27 cellular contexts compared by ENCODE assay signal in the genomic region with DNA sequence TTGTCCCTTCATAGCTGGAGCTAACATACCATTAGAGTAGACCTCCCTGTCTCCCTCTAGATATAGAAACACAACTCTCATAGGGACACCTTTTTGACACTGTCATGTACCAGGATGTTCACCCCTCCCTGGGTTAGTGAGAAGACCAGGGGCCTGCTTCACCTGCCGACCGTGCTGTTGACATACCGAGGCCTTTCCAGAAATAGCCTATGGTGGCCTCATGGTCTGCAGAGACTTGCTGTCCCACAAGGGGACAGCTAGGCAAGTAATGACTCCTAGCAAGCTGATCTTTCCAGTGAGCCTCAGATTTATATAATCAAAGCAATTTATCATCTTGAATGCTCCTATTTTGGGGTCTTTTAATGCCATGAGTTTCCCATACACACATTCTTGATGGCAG.
"Had no signal": no experiment of that assay in that cellular context is flagged by ENCODE, and none has a peak within 500 bp of the region (broad histone marks: within the 10 kb centered on the region; RNA-seq: fewer than 3 reads in every experiment).

No MANE protein-coding gene starts in this region.

- H3K36me3 ChIP-seq: adrenal gland, SJSA1 had no signal

- ATAC-seq: activated CD8-positive, alpha-beta T cell treated with anti-CD3 and anti-CD28 coated beads, Interleukin-2, amount 10 ng/mL, durations not matched to agents 7 days and 5 days; Panc1; WTC11 had no signal

- H3K9me3 ChIP-seq: adrenal gland had no signal

- H3K27me3 ChIP-seq: adrenal gland, SJSA1 had no signal

- DNase-seq: activated CD4-positive, alpha-beta T cell treated with anti-CD3 and anti-CD28 coated beads for 48 hours; activated CD4-positive, alpha-beta T cell treated with anti-CD3 and anti-CD28 coated beads, Interleukin-2, amount 50 U/mL, for 4 hours; activated CD4-positive, CD25-positive, alpha-beta regulatory T cell treated with anti-CD3 and anti-CD28 coated beads, Interleukin-2, amount 50 U/mL, for 72 hours; activated CD8-positive, alpha-beta memory T cell treated with anti-CD3 and anti-CD28 coated beads, Interleukin-2, amount 50 U/mL, for 48 hours; activated CD8-positive, alpha-beta T cell treated with anti-CD3 and anti-CD28 coated beads, Interleukin-2, amount 10 ng/mL, durations not matched to agents 7 days and 5 days; activated naive CD4-positive, alpha-beta T cell treated with anti-CD3 and anti-CD28 coated beads, Interleukin-2, amount 50 U/mL, for 16 hours; activated naive CD8-positive, alpha-beta T cell treated with anti-CD3 and anti-CD28 coated beads, Interleukin-2, amount 10 ng/mL, durations not matched to agents 7 days and 5 days; activated T-cell treated with anti-CD3 and anti-CD28 coated beads, Interleukin-2, amount 50 U/mL, for 1 hour; adrenal gland; anterior cingulate cortex; central memory CD4-positive, alpha-beta T cell; NCI-H1092; NCI-H1417 treated with DMSO at 0.1 percent for 48 hours; NCI-H1694; NCI-H2029; NCI-H2107; NCI-H345; NCI-H510A; NCI-H526 treated with DMSO at 0.1 percent for 48 hours; NK-92 treated with Interleukin-12 subunit alpha and Interleukin-12 subunit beta, amount 100 ng/mL, for 24 hours; OCI-M1; RPMI8226; SHP77 had no signal

- H3K27ac ChIP-seq: adrenal gland, KMS-11, SJSA1 had no signal

- H3K4me1 ChIP-seq: adrenal gland, SJSA1 had no signal

- H3K4me3 ChIP-seq: adrenal gland, SJSA1 had no signal
